8 cellular contexts compared by ENCODE assay signal in the genomic region with DNA sequence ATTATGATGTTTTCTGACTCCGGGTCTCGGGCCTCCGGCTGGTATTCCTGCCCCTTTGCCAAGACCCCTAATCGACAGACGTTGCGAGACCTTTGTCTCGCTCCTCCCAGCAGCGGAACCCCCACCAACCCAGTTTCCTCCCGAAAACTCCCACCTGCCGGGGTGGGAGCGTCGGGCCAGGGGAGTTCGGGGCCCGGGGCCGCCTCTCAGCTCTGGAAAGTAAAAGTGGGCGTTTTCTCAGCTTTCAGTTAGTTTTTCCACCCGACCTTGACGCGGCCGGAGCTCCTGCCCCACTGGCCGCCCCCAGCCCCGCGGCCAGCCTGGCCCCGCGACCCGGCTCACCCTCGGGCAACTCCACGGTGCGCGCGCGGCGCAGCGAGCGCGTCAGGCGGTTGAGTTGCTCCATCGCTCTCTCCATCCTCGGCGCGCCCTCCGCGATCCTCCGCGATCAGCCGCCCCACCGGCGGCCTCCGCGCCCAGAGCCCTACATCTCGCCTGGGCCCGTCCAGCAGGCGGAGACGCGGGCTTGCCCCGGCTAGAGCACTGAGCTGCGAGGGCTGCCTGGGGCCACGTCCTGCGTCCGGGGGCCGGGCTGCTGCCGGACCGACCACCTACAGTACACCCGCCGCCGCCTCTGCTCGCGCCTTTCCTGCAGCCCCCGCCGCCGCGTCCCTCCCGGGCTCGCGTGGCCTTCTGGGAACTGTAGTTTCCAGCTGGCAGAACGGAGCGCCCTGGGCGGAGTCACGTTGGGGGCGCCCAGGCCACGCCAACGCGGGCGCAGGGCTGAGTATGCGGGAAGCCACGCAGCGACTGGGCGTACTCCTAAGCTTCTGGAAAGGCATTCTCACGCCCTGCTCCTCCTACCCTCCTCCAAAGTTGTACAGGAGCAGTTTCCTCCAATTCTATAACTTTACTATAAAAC. TPM values are rescaled to one million over a fixed set of nuclear protein-coding genes. Genes with fewer than 3 reads are reported as not detected.
A peak's percentile ranks its signal among the peaks of the same experiment; 100 is the strongest.
DNase-seq lines count a peak whose midpoint lies in the region; ATAC-seq lines count a peak whose summit lies in the region.

A gene with protein sequence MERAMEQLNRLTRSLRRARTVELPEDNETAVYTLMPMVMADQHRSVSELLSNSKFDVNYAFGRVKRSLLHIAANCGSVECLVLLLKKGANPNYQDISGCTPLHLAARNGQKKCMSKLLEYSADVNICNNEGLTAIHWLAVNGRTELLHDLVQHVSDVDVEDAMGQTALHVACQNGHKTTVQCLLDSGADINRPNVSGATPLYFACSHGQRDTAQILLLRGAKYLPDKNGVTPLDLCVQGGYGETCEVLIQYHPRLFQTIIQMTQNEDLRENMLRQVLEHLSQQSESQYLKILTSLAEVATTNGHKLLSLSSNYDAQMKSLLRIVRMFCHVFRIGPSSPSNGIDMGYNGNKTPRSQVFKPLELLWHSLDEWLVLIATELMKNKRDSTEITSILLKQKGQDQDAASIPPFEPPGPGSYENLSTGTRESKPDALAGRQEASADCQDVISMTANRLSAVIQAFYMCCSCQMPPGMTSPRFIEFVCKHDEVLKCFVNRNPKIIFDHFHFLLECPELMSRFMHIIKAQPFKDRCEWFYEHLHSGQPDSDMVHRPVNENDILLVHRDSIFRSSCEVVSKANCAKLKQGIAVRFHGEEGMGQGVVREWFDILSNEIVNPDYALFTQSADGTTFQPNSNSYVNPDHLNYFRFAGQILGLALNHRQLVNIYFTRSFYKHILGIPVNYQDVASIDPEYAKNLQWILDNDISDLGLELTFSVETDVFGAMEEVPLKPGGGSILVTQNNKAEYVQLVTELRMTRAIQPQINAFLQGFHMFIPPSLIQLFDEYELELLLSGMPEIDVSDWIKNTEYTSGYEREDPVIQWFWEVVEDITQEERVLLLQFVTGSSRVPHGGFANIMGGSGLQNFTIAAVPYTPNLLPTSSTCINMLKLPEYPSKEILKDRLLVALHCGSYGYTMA (minus strand): TSS at position 695 of the 922 bp plus-strand sequence. CDS start 277 bp downstream, at position 418.

- ATAC-seq in GM19025 (IDR thresholded peaks at IDR 0.05; ENCODE audit: low read depth, unreplicated experiment) (peak; percentile 99), HG03342 (IDR thresholded peaks at IDR 0.05; ENCODE audit: unreplicated experiment) (peak; percentile 99)

- peak; percentile 94 to 96 for DNase-seq in AML-193 (lab: John Stamatoyannopoulos, UW)
- DNase-seq in NCI-H345 treated with DMSO at 0.1 percent for 48 hours (lab: John Stamatoyannopoulos, UW; ENCODE audit: unreplicated experiment), result peak; percentile 87
- peak; percentile 89 for DNase-seq in activated CD4-positive, CD25-positive, alpha-beta regulatory T cell treated with anti-CD3 and anti-CD28 coated beads, Interleukin-2, amount 50 U/mL, for 72 hours
- DNase-seq in cerebellum (ENCODE audit: low spot score), result peak; percentile 91
- peak; percentile 88 for DNase-seq in kidney tubule cell (ENCODE audit: low spot score)
- DNase-seq in stimulated activated CD4-positive, alpha-beta T cell treated with anti-CD3 and anti-CD28 coated beads, Interleukin-1b, Interleukin-23, amount 100 ng/mL, for 24 hours (ENCODE audit: low read depth in 4 of 4, low spot score in 1 of 4), result peak; percentile 69 to 85 (median 82)

RNA-seq across cellular contexts. Expression of the gene that starts here (rescaled TPM):
- total RNA-seq in cerebellum, result 53.1 TPM

Comparison
In these comparisons a context has a peak if more than half of its experiments do, and no peak if none do; other contexts are left out.
1. Peak in every context shown above with its lines: DNase-seq and ATAC-seq.